In the genomic region with DNA sequence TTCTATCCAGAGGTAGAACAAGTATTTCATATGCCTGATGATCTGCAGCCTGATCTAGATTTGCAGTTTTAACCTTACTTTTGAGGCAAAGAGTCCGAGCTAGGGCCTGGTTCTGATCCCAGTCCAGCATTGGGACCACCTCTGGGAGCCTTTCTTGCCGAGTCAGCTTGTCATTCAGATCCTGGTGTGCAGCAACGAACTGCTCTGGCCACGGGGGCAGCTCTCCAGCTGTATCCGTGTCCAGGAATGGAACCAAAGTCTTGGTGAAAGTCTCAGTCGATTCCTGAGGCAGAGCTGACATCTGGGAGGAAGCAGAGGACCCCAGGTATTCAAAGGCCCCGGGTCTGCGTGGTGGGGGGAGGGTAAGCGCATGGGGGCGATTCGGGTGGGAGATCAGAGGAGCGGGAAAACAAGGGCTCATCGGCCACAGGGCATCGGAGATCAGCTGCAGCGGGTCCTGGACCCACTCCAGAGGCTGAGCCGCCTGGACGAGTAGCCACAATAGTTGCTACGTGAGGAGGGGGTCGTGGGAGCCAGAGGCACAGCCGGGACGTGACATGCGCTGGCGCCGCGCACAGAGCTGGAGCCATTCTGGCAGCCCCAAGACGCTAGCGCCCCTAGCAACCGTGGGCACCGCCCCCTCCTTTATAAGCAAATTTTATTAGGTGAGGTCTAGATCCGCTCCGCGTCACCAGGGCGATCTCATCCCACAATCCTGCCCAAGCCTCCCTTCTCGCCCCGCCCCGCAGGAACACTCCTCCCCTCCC, we compare ENCODE assay signal across 10 cellular contexts. TPM values are rescaled to one million over a fixed set of nuclear protein-coding genes. Genes with fewer than 3 reads are reported as not detected.
DNase-seq lines count a peak whose midpoint lies in the region; ATAC-seq lines count a peak whose summit lies in the region.
"Had no signal": no experiment of that assay in that cellular context is flagged by ENCODE, and none has a peak within 500 bp of the region (broad histone marks: within the 10 kb centered on the region; RNA-seq: fewer than 3 reads in every experiment).

No MANE protein-coding gene starts in this region.

- no peaks in the 10 kb centered on the region for H4K20me1 ChIP-seq in BLaER1

- H2BK5ac ChIP-seq in neuronal stem cell (ENCODE audit: low read length): no peak overlapping the region

- H3K4me1 ChIP-seq in BLaER1 (peaks cover 14% of the 10 kb centered on the region), neuronal stem cell (ENCODE audit: control insufficient read depth in 2 of 2, insufficient read depth in 1 of 2, low read depth in 1 of 2, low read length in 2 of 2) (peaks cover 0 to 2% of the 10 kb centered on the region in 2 donors)

- H4K8ac ChIP-seq in neuronal stem cell (ENCODE audit: low read depth, low read length): no peak overlapping the region

- H3K14ac ChIP-seq in neuronal stem cell (ENCODE audit: low read length): no peak overlapping the region

- no peak overlapping the region for H2AK5ac ChIP-seq in neuronal stem cell (ENCODE audit: low read depth, low read length)

- DNase-seq in NCI-H146 (lab: John Stamatoyannopoulos, UW) (peak; percentile 49), ecto neural progenitor cell (ENCODE audit: low spot score) (peak; percentile 64), neuronal stem cell (ENCODE audit: low spot score) (no peak), NCI-H187 (lab: John Stamatoyannopoulos, UW) (no peak), left lobe of liver (ENCODE audit: low spot score) (no peak)
- DNase-seq: activated naive CD8-positive, alpha-beta T cell treated with anti-CD3 and anti-CD28 coated beads, Interleukin-2, amount 10 ng/mL, durations not matched to agents 7 days and 5 days; stimulated activated CD4-positive, alpha-beta T cell treated with anti-CD3 and anti-CD28 coated beads, Interleukin-15, amount 100 ng/mL, for 24 hours had no signal

- H2BK12ac ChIP-seq in neuronal stem cell (ENCODE audit: low read length): no peak overlapping the region

- H3K23ac ChIP-seq in neuronal stem cell (ENCODE audit: low read depth, low read length, poor library complexity): peak overlapping the region; percentile 68

- H3K9ac ChIP-seq in BLaER1 (no peak overlapping the region), neuronal stem cell (ENCODE audit: low read depth, low read length, poor library complexity) (no peak overlapping the region)

- no peak overlapping the region for H2AFZ ChIP-seq in neuronal stem cell (ENCODE audit: low read length)

- H3K4me2 ChIP-seq in BLaER1 (peak overlapping the region; percentile 55), neuronal stem cell (ENCODE audit: insufficient read depth, low read length, poor library complexity, severe bottlenecking) (no peak overlapping the region)

- H2BK15ac ChIP-seq in neuronal stem cell (ENCODE audit: low read length): no peak overlapping the region

- no peak for ATAC-seq in GM19395 (IDR thresholded peaks at IDR 0.05; ENCODE audit: unreplicated experiment)
- no peak for ATAC-seq in left lobe of liver
- ATAC-seq in GM21737 (IDR thresholded peaks at IDR 0.05; ENCODE audit: unreplicated experiment): no peak

- H3K9me3 ChIP-seq in BLaER1: no peaks in the 10 kb centered on the region
- H3K9me3 ChIP-seq in neuronal stem cell (replicated peaks in 1 of 2; ENCODE audit: control insufficient read depth in 2 of 2, insufficient read depth in 1 of 2, low read depth in 1 of 2, low read length in 2 of 2): peaks cover 0 to 3% of the 10 kb centered on the region in 2 donors

- no peaks in the 10 kb centered on the region for H3K79me1 ChIP-seq in neuronal stem cell (ENCODE audit: low read depth, low read length)

- H3K36me3 ChIP-seq in BLaER1 (no peaks in the 10 kb centered on the region), neuronal stem cell (replicated peaks in 1 of 2; ENCODE audit: control insufficient read depth in 2 of 2, insufficient read depth in 2 of 2, low read length in 2 of 2) (no peaks in the 10 kb centered on the region)

- peaks cover 20% of the 10 kb centered on the region for H3K27me3 ChIP-seq in BLaER1
- no peaks in the 10 kb centered on the region for H3K27me3 ChIP-seq in neuronal stem cell (ENCODE audit: control insufficient read depth in 3 of 3, insufficient read depth in 3 of 3, low read depth in 1 of 3, low read length in 3 of 3)

- H3K27ac ChIP-seq in BLaER1 (no peak overlapping the region), neuronal stem cell (replicated peaks; ENCODE audit: low read length) (no peak overlapping the region)

- WGBS in neuronal stem cell (ENCODE audit: extremely low coverage in 2 of 2, insufficient read length in 2 of 2, insufficient replicate concordance in 1 of 2), 2 donors: no CpG with 5 or more reads among the region's 36 CpGs

- H4K91ac ChIP-seq in neuronal stem cell (ENCODE audit: low read depth, low read length, poor library complexity): no peak overlapping the region

- H3K4me3 ChIP-seq in BLaER1: no peak overlapping the region
- H3K4me3 ChIP-seq in neuronal stem cell (ENCODE audit: low read length in 2 of 2): no peak overlapping the region

- H2BK120ac ChIP-seq in neuronal stem cell (ENCODE audit: low read depth, low read length): no peak overlapping the region

- H3K4ac ChIP-seq in neuronal stem cell (ENCODE audit: low read length): no peak overlapping the region

- H3K18ac ChIP-seq in neuronal stem cell (ENCODE audit: low read length): peak overlapping the region; percentile 21

RNA-seq across cellular contexts. Expression of a gene that starts 32.4 kb away (rescaled TPM):
- 34.0 TPM for polyA plus RNA-seq in neuronal stem cell (2013, experiment 1 of 2)
- polyA plus RNA-seq in neuronal stem cell (2013, experiment 2 of 2): 36.4 TPM
- total RNA-seq in left lobe of liver: 58.6 TPM

RNA-seq across cellular contexts. Expression of a gene that starts 38.2 kb away (rescaled TPM):
- polyA plus RNA-seq in neuronal stem cell (2013, experiment 1 of 2): 1.9 TPM
- polyA plus RNA-seq in neuronal stem cell (2013, experiment 2 of 2): 2.0 TPM
- total RNA-seq in left lobe of liver: not detected
- total RNA-seq: activated naive CD8-positive, alpha-beta T cell treated with anti-CD3 and anti-CD28 coated beads, Interleukin-2, amount 10 ng/mL, durations not matched to agents 7 days and 5 days had no signal

Comparison
In these comparisons a context has a peak if more than half of its experiments do, and no peak if none do; other contexts are left out.
1. DNase-seq: peak in NCI-H146 (single experiment) and ecto neural progenitor cell (single experiment); none in neuronal stem cell (single experiment), NCI-H187 (0 of 2) and left lobe of liver (single experiment).